Comparison of ENCODE assay signal across 13 cellular contexts in genomic region chr17:78738698-78739097, GRCh38. TPM values are rescaled to one million over a fixed set of nuclear protein-coding genes. Genes with fewer than 3 reads are reported as not detected.
DNase-seq lines count a peak whose midpoint lies in the region; ATAC-seq and TF ChIP-seq lines count a peak whose summit lies in the region.
"Had no signal": no experiment of that assay in that cellular context is flagged by ENCODE, and none has a peak within 500 bp of the region (broad histone marks: within the 10 kb centered on the region; RNA-seq: fewer than 3 reads in every experiment).

No MANE protein-coding gene starts in this region.

- intact Hi-C loops in CD14-positive monocyte (cut with micrococcal nuclease), result loop anchor here in 1 of 2 donors (5.0 kb wide), 1 partner anchor 44 kb away; the partner anchor contains the start of gene CYTH1

- DNase-seq in CD14-positive monocyte (ENCODE audit: low spot score) (no peak), SK-N-DZ (ENCODE audit: low spot score) (no peak), NCI-H187 (lab: John Stamatoyannopoulos, UW) (no peak)
- no peak for DNase-seq in CD8-positive, alpha-beta memory T cell
- no peak for DNase-seq in naive thymus-derived CD8-positive, alpha-beta T cell
- DNase-seq: C1 segment of cervical spinal cord; HCEC 1CT; NCI-H1092 treated with DMSO at 0.1 percent for 48 hours; sigmoid colon; stimulated activated CD4-positive, alpha-beta T cell treated with anti-CD3 and anti-CD28 coated beads, Interleukin-4, amount 100 ng/mL, for 4 hours had no signal

- H3K4me1 ChIP-seq in CD8-positive, alpha-beta memory T cell (ENCODE audit: insufficient read depth, low read length), result peaks cover 93% of the 10 kb centered on the region

- H3K9me3 ChIP-seq in CD8-positive, alpha-beta memory T cell (ENCODE audit: low read length), result no peaks in the 10 kb centered on the region
- H3K9me3 ChIP-seq: sigmoid colon, vagina had no signal

- H3K27me3 Mint-ChIP-seq in CD14-positive monocyte (ENCODE audit: low read depth in 3 of 3), result peaks cover 0 to 4% (median 0%) of the 10 kb centered on the region in 3 donors
- H3K27me3 Mint-ChIP-seq in CD8-positive, alpha-beta memory T cell, result peaks cover 0 to 5% of the 10 kb centered on the region in 2 donors
- no peaks in the 10 kb centered on the region for H3K27me3 Mint-ChIP-seq in activated naive CD8-positive, alpha-beta T cell
- no peaks in the 10 kb centered on the region for H3K27me3 Mint-ChIP-seq in naive thymus-derived CD8-positive, alpha-beta T cell

- H3K27ac Mint-ChIP-seq in CD14-positive monocyte, result peak overlapping the region in 5 of 7 donors; percentile 35 to 97 (median 91)
- peak overlapping the region in 7 of 8 donors; percentile 17 to 89 (median 75) for H3K27ac Mint-ChIP-seq in CD8-positive, alpha-beta memory T cell
- peak overlapping the region; percentile 99 for H3K27ac Mint-ChIP-seq in activated naive CD8-positive, alpha-beta T cell
- H3K27ac Mint-ChIP-seq in naive thymus-derived CD8-positive, alpha-beta T cell, result peak overlapping the region; percentile 71 to 96 (median 91)

- H3K27ac ChIP-seq in CD8-positive, alpha-beta memory T cell (ENCODE audit: low read depth, low read length), result no peak overlapping the region
- H3K27ac ChIP-seq: sigmoid colon, vagina had no signal

- H3K4me1 Mint-ChIP-seq in CD14-positive monocyte, result peaks cover 85% of the 10 kb centered on the region
- peaks cover 89 to 98% (median 97%) of the 10 kb centered on the region in 3 donors for H3K4me1 Mint-ChIP-seq in CD8-positive, alpha-beta memory T cell
- H3K4me1 Mint-ChIP-seq in activated naive CD8-positive, alpha-beta T cell (ENCODE audit: low read depth), result peaks cover 91% of the 10 kb centered on the region
- peaks cover 55 to 91% (median 90%) of the 10 kb centered on the region in 4 donors for H3K4me1 Mint-ChIP-seq in naive thymus-derived CD8-positive, alpha-beta T cell

- POLR2A ChIA-PET in CD8-positive, alpha-beta memory T cell (lab: Charles Lee), result interaction anchor here (4.1 kb wide), 1 partner anchor 10 kb away, joined by 11 read pairs; no protein-coding TSS in a partner anchor
- POLR2A ChIA-PET in naive thymus-derived CD8-positive, alpha-beta T cell (lab: Charles Lee), result interaction anchor here (1.0 to 4.7 kb wide), 5 partner anchors 10 to 63 kb away, joined by 3 to 28 read pairs (median 6); no protein-coding TSS in a partner anchor

- CTCF ChIA-PET in CD8-positive, alpha-beta memory T cell (lab: Charles Lee), result interaction anchor here (2.4 kb wide), 1 partner anchor 9 kb away, joined by 17 read pairs; no protein-coding TSS in a partner anchor

- H3K36me3 Mint-ChIP-seq in CD14-positive monocyte, result peaks cover 26 to 29% of the 10 kb centered on the region in 2 donors
- peaks cover 4 to 41% (median 11%) of the 10 kb centered on the region in 3 donors for H3K36me3 Mint-ChIP-seq in CD8-positive, alpha-beta memory T cell
- H3K36me3 Mint-ChIP-seq in activated naive CD8-positive, alpha-beta T cell, result peaks cover 5% of the 10 kb centered on the region
- peaks cover 0 to 41% (median 6%) of the 10 kb centered on the region in 3 donors for H3K36me3 Mint-ChIP-seq in naive thymus-derived CD8-positive, alpha-beta T cell

- H3K9me3 Mint-ChIP-seq in CD14-positive monocyte, result no peaks in the 10 kb centered on the region
- peaks cover 0 to 2% (median 0%) of the 10 kb centered on the region in 5 donors for H3K9me3 Mint-ChIP-seq in CD8-positive, alpha-beta memory T cell
- no peaks in the 10 kb centered on the region for H3K9me3 Mint-ChIP-seq in activated naive CD8-positive, alpha-beta T cell (ENCODE audit: low read depth)
- H3K9me3 Mint-ChIP-seq in naive thymus-derived CD8-positive, alpha-beta T cell, result no peaks in the 10 kb centered on the region

- no peaks in the 10 kb centered on the region for H3K27me3 ChIP-seq in CD8-positive, alpha-beta memory T cell (ENCODE audit: insufficient read depth, low read length, poor library complexity, severe bottlenecking)
- H3K27me3 ChIP-seq: sigmoid colon, vagina had no signal

- TF ChIP-seq CTCF in CD14-positive monocyte (IDR thresholded peaks at IDR 0.05), result no peak

- H3K36me3 ChIP-seq in CD8-positive, alpha-beta memory T cell (ENCODE audit: insufficient read depth, low read length), result peaks cover 3% of the 10 kb centered on the region
- H3K36me3 ChIP-seq: sigmoid colon, vagina had no signal

- H3K4me3 Mint-ChIP-seq in CD14-positive monocyte, result no peak overlapping the region
- H3K4me3 Mint-ChIP-seq in CD8-positive, alpha-beta memory T cell, result peak overlapping the region; percentile 6 to 94 (median 60)
- H3K4me3 Mint-ChIP-seq in activated naive CD8-positive, alpha-beta T cell, result peak overlapping the region; percentile 62
- H3K4me3 Mint-ChIP-seq in naive thymus-derived CD8-positive, alpha-beta T cell, result peak overlapping the region; percentile 45 to 97 (median 81)

- no peak for ATAC-seq in naive thymus-derived CD8-positive, alpha-beta T cell
- no peak for ATAC-seq in HG03159 (IDR thresholded peaks at IDR 0.05; ENCODE audit: unreplicated experiment)

- no peak overlapping the region for H3K4me3 ChIP-seq in CD8-positive, alpha-beta memory T cell (ENCODE audit: low read length)
- H3K4me3 ChIP-seq: sigmoid colon, vagina had no signal

RNA-seq across cellular contexts. Expression of gene CYTH1, which starts 43.4 kb away (rescaled TPM):
- 10 to 100 TPM; 68.6 to 80.9 TPM for polyA plus RNA-seq in CD14-positive monocyte
- 100 to 1,000 TPM; 115 to 129 TPM for total RNA-seq in CD8-positive, alpha-beta memory T cell
- polyA plus RNA-seq in CD8-positive, alpha-beta memory T cell, result 279 TPM
- total RNA-seq in naive thymus-derived CD8-positive, alpha-beta T cell, result 100 to 1,000 TPM; 415 to 423 TPM
- polyA plus RNA-seq in naive thymus-derived CD8-positive, alpha-beta T cell, result 100 to 1,000 TPM; 220 to 320 (median 243) TPM
- 36.9 and 43.2 TPM in 2 replicates for polyA plus RNA-seq in SK-N-DZ (2014; cell fraction: cytosol; rRNA removed)
- polyA plus RNA-seq in SK-N-DZ (2014; cell fraction: nucleus; rRNA removed), result 62.1 and 102 TPM in 2 replicates

Comparison
In these comparisons a context has a peak if more than half of its experiments do, and no peak if none do; other contexts are left out.
1. H3K4me3 Mint-ChIP-seq: peak in CD8-positive, alpha-beta memory T cell (7 of 7), activated naive CD8-positive, alpha-beta T cell (single experiment) and naive thymus-derived CD8-positive, alpha-beta T cell (10 of 10); none in CD14-positive monocyte (0 of 2).
2. Peak in every context shown above with its lines, with median percentiles within 50 percentile points of each other: H3K27ac Mint-ChIP-seq.